Comparison of ENCODE assay signal across 9 cellular contexts in the genomic region with DNA sequence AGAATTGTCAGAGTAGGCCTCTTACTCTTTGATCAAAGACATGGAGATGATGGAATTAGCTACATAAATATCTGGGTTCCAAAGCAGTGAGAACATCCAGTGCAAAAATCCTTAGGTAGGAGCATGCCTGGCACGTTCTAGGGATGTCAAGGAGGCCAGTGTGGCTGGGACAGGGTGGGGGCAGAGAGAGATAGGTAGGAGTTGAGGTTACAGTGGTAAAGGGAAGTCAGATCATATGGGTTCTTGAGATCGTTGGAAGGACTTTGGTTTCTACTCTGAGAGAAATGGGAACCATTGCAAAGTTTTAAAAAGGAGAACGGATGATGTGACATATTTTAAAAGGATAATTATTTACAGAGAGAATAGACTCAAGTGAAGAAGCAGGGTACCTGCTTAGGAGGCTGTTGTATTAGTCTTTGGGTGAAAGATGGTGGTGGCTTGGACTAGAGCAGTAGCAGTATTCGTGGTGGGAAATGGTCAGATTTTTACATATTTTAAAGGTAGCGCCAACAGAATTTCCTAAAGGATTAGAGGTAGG. TPM values are rescaled to one million over a fixed set of nuclear protein-coding genes. Genes with fewer than 3 reads are reported as not detected.
A peak's percentile ranks its signal among the peaks of the same experiment; 100 is the strongest.
DNase-seq lines count a peak whose midpoint lies in the region; ATAC-seq, FAIRE-seq and TF ChIP-seq lines count a peak whose summit lies in the region.
"Had no signal": no experiment of that assay in that cellular context is flagged by ENCODE, and none has a peak within 500 bp of the region (broad histone marks: within the 10 kb centered on the region; RNA-seq: fewer than 3 reads in every experiment).

No MANE protein-coding gene starts in this region.

- CTCF ChIA-PET in HepG2 (lab: Yijun Ruan, JAX; ENCODE audit: low intra/inter-chr PET ratio, low total read pairs), result no interaction called here

- no peaks in the 10 kb centered on the region for H4K20me1 ChIP-seq in HepG2 (ENCODE audit: insufficient read depth, low read length)
- no peaks in the 10 kb centered on the region for H4K20me1 ChIP-seq in astrocyte (ENCODE audit: insufficient read depth, low read length)

- no peak for TF ChIP-seq CTCF in liver (IDR thresholded peaks at IDR 0.05; ENCODE audit: low read depth, low read length, missing input control)
- TF ChIP-seq CTCF in HepG2 (CRISPR knock-in tag; IDR thresholded peaks at IDR 0.05), result no peak
- TF ChIP-seq CTCF in astrocyte (IDR thresholded peaks at IDR 0.05; ENCODE audit: insufficient read depth, low read depth, low read length), result no peak

- DNase-seq in HepG2 (ENCODE audit: low spot score) (no peak), astrocyte (ENCODE audit: low read depth) (no peak), NCI-H1930 (lab: John Stamatoyannopoulos, UW) (no peak), 8988T (no peak), mucosa of gallbladder (ENCODE audit: low spot score) (no peak), C1 segment of cervical spinal cord (lab: John Stamatoyannopoulos, UW) (no peak)
- DNase-seq: DND-41 had no signal

- H3K36me3 ChIP-seq in liver (ENCODE audit: control insufficient read depth in 4 of 4, insufficient read depth in 3 of 4, low read depth in 1 of 4, low read length in 3 of 4) (no peaks in the 10 kb centered on the region), HepG2 (replicated peaks in 1 of 2; ENCODE audit: control insufficient read depth in 1 of 2, insufficient read depth in 2 of 2, low read length in 2 of 2) (no peaks in the 10 kb centered on the region), astrocyte (ENCODE audit: insufficient read depth, low read length) (no peaks in the 10 kb centered on the region)

- intact Hi-C loops in HepG2 (cut with micrococcal nuclease; ENCODE audit: unreplicated experiment), result no loop called here

- H3K27me3 Mint-ChIP-seq in astrocyte (ENCODE audit: low read depth, unreplicated experiment), result no peaks in the 10 kb centered on the region

- H3K9ac ChIP-seq in liver (ENCODE audit: low read depth in 1 of 2, low read length in 2 of 2) (no peak overlapping the region), HepG2 (ENCODE audit: insufficient read depth, low read depth, low read length) (no peak overlapping the region), astrocyte (ENCODE audit: low read length) (no peak overlapping the region)

- H3K4me2 ChIP-seq in HepG2 (ENCODE audit: low read depth, low read length), result no peak overlapping the region
- peak overlapping the region; percentile 39 for H3K4me2 ChIP-seq in astrocyte (ENCODE audit: low read length)

- H3K79me2 ChIP-seq in HepG2 (ENCODE audit: insufficient read depth, low read length), result no peaks in the 10 kb centered on the region
- no peaks in the 10 kb centered on the region for H3K79me2 ChIP-seq in astrocyte (ENCODE audit: insufficient read depth, low read length)

- H3K9me3 ChIP-seq in liver (ENCODE audit: control insufficient read depth in 4 of 4, low read length in 3 of 4) (no peaks in the 10 kb centered on the region), HepG2 (ENCODE audit: low read length) (no peaks in the 10 kb centered on the region), astrocyte (ENCODE audit: insufficient read depth, low read depth, low read length) (no peaks in the 10 kb centered on the region)

- in situ Hi-C loops in HepG2 (cut with HindIII; ENCODE audit: extremely low pct_ligation_motif_present, low pct_unique_long_range_greater_than_20kb), result no loop called here

- H2AFZ ChIP-seq in HepG2 (ENCODE audit: low read length), result no peak overlapping the region
- no peak overlapping the region for H2AFZ ChIP-seq in astrocyte (ENCODE audit: low read depth, low read length)

- no peak overlapping the region for H3K4me3 Mint-ChIP-seq in astrocyte (ENCODE audit: unreplicated experiment)

- H3K27me3 ChIP-seq in liver (ENCODE audit: control insufficient read depth in 4 of 4, insufficient read depth in 4 of 4, low read length in 3 of 4) (no peaks in the 10 kb centered on the region), HepG2 (ENCODE audit: control insufficient read depth in 1 of 2, insufficient read depth in 2 of 2, low read length in 2 of 2) (no peaks in the 10 kb centered on the region), astrocyte (ENCODE audit: insufficient read depth, low read length) (no peaks in the 10 kb centered on the region)

- no peaks in the 10 kb centered on the region for H3K9me3 Mint-ChIP-seq in astrocyte (ENCODE audit: unreplicated experiment)

- BruUV-seq in HepG2 (replicated peaks; lab: Mats Ljungman, UMichigan), result no TSS peak

- ATAC-seq in HepG2 (no peak), HG03354 (IDR thresholded peaks at IDR 0.05; ENCODE audit: poor library complexity, severe bottlenecking, unreplicated experiment) (peak; percentile 22)

- TF ChIP-seq RAD21 in liver (IDR thresholded peaks at IDR 0.05), result no peak
- TF ChIP-seq RAD21 in HepG2 (CRISPR knock-in tag; IDR thresholded peaks at IDR 0.05), result no peak

- POLR2A ChIA-PET in HepG2 (lab: Yijun Ruan, JAX), result no interaction called here

- H3K36me3 Mint-ChIP-seq in astrocyte (ENCODE audit: low read depth, unreplicated experiment), result no peaks in the 10 kb centered on the region

- no peak for TF ChIP-seq EP300 in HepG2 (IDR thresholded peaks at IDR 0.05; ENCODE audit: low read depth in 2 of 2, low read length in 2 of 2)
- TF ChIP-seq EP300 in HepG2 (CRISPR knock-in tag; IDR thresholded peaks at IDR 0.05; ENCODE audit: borderline replicate concordance), result no peak

- H3K4me3 ChIP-seq in liver (ENCODE audit: low read depth in 1 of 3, low read length in 3 of 3) (no peak overlapping the region), HepG2 (replicated peaks in 1 of 3; ENCODE audit: insufficient read depth in 1 of 3, low read depth in 2 of 3, low read length in 3 of 3) (no peak overlapping the region), astrocyte (ENCODE audit: insufficient read depth, low read depth, low read length) (no peak overlapping the region)

- FAIRE-seq in HepG2 (lab: Jason Lieb, UNC) (no peak), astrocyte (lab: Jason Lieb, UNC) (no peak)

- peaks cover 16% of the 10 kb centered on the region for H3K4me1 Mint-ChIP-seq in astrocyte (ENCODE audit: low read depth, unreplicated experiment)

- TF ChIP-seq POLR2A in HepG2 (IDR thresholded peaks at IDR 0.05; ENCODE audit: insufficient read depth in 1 of 2, low read depth in 2 of 2, low read length in 2 of 2), result no peak

- WGBS in liver, result 78% methylated on average over 5 of the region's 5 CpGs
- 36% methylated on average over 5 of the region's 5 CpGs for WGBS in HepG2 (ENCODE audit: low lambda C conversion rate)

- H3K27ac Mint-ChIP-seq in astrocyte (ENCODE audit: unreplicated experiment), result peak overlapping the region; percentile 84

- H3K27ac ChIP-seq in liver (ENCODE audit: low read depth in 1 of 2, low read length in 2 of 2) (peak overlapping the region; percentile 22 to 54), HepG2 (ENCODE audit: extremely low read length, insufficient read depth, low read length) (no peak overlapping the region), astrocyte (ENCODE audit: low read depth, low read length) (peak overlapping the region; percentile 61)

- H3K4me1 ChIP-seq in liver (ENCODE audit: control insufficient read depth in 4 of 4, insufficient read depth in 4 of 4, low read length in 3 of 4) (no peaks in the 10 kb centered on the region), HepG2 (ENCODE audit: insufficient read depth, low read length) (no peaks in the 10 kb centered on the region), astrocyte (ENCODE audit: insufficient read depth, low read length) (peaks cover 8% of the 10 kb centered on the region)

TF ChIP-seq in liver, 16 proteins besides CTCF, POLR2A, EP300 and RAD21 (continues in another document):
- TF ChIP-seq HNF4G (IDR thresholded peaks at IDR 0.05) (no peak), GABPA (IDR thresholded peaks at IDR 0.05 in 1 of 2, conservative IDR thresholded peaks at IDR 0.05 in 1 of 2) (no peak), YY1 (IDR thresholded peaks at IDR 0.05) (no peak)
- TF ChIP-seq, protein P1, sequence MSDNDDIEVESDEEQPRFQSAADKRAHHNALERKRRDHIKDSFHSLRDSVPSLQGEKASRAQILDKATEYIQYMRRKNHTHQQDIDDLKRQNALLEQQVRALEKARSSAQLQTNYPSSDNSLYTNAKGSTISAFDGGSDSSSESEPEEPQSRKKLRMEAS (IDR thresholded peaks at IDR 0.05), result no peak

TF ChIP-seq in HepG2, 621 proteins besides CTCF, POLR2A, EP300 and RAD21 (continues in another document):
- TF ChIP-seq HNRNPK (IDR thresholded peaks at IDR 0.05; ENCODE audit: low read depth, low read length, poor library complexity, severe bottlenecking) (no peak), RCOR2 (CRISPR knock-in tag; IDR thresholded peaks at IDR 0.05) (no peak), ZNF616 (CRISPR knock-in tag; IDR thresholded peaks at IDR 0.05; ENCODE audit: low read depth) (no peak), REXO4 (CRISPR knock-in tag; IDR thresholded peaks at IDR 0.05; ENCODE audit: borderline replicate concordance) (no peak), ZNF33A (CRISPR knock-in tag; IDR thresholded peaks at IDR 0.05; ENCODE audit: borderline replicate concordance) (no peak)

RNA-seq across cellular contexts. Expression of gene ATP2B1, which starts 47.5 kb away (rescaled TPM):
- total RNA-seq in liver (10 to 100 TPM; 26.0 to 41.1 TPM), HepG2 (2016; rRNA removed; fragmentation: Illumina TruSeq; extraction: Trizol) (46.5 and 60.2 TPM in 2 replicates), astrocyte (48.9 and 54.7 TPM in 2 replicates), mucosa of gallbladder (44.0 TPM)
- polyA plus RNA-seq in liver (10 to 100 TPM in 1 of 2 donors, 1 to 10 TPM in 1; 7.3 to 19.6 TPM), HepG2 (2011; rRNA removed) (12.1 and 12.6 TPM in 2 replicates)
- total RNA-seq in HepG2 (2016; cell fraction: cytosol; rRNA removed; fragmentation: Illumina TruSeq; extraction: Trizol; ENCODE audit: low read depth), result 8.5 and 11.5 TPM in 2 replicates
- 52.7 and 57.3 TPM in 2 replicates for total RNA-seq in HepG2 (2016; cell fraction: insoluble cytoplasmic fraction; rRNA removed; fragmentation: Illumina TruSeq; extraction: Trizol)
- 14.5 and 16.1 TPM in 2 replicates for total RNA-seq in HepG2 (2016; cell fraction: membrane; rRNA removed; fragmentation: Illumina TruSeq; extraction: Trizol)
- total RNA-seq in HepG2 (2016; cell fraction: nucleus; rRNA removed; fragmentation: Illumina TruSeq; extraction: Trizol), result 81.0 and 90.0 TPM in 2 replicates
- polyA plus RNA-seq in HepG2 (2011; cell fraction: cytosol; rRNA removed), result 3.3 and 7.0 TPM in 2 replicates
- polyA plus RNA-seq in HepG2 (2011; cell fraction: nucleus; rRNA removed), result 11.9 and 12.3 TPM in 2 replicates
- polyA plus RNA-seq in HepG2 (2012), result 30.7 and 30.9 TPM in 2 replicates
- 0.71 and 1.0 TPM in 2 replicates for polyA plus RNA-seq in HepG2 (2016; cell fraction: cytosol; fragmentation: Illumina TruSeq; extraction: Trizol; ENCODE audit: low read depth)
- polyA plus RNA-seq in HepG2 (2016; cell fraction: insoluble cytoplasmic fraction; fragmentation: Illumina TruSeq; extraction: Trizol; ENCODE audit: low read depth), result 25.8 and 28.7 TPM in 2 replicates
- polyA plus RNA-seq in HepG2 (2016; cell fraction: membrane; fragmentation: Illumina TruSeq; extraction: Trizol; ENCODE audit: low read depth), result 3.3 and 4.5 TPM in 2 replicates
- polyA plus RNA-seq in HepG2 (2016; cell fraction: nucleus; fragmentation: Illumina TruSeq; extraction: Trizol; ENCODE audit: insufficient read depth, low read depth), result 61.4 and 62.9 TPM in 2 replicates
- polyA minus RNA-seq in HepG2 (2011; rRNA and poly(A)+ RNA removed; ENCODE audit: low replicate concordance), result 8.3 and 27.4 TPM in 2 replicates
- 22.0 and 22.2 TPM in 2 replicates for polyA minus RNA-seq in HepG2 (2011; cell fraction: cytosol; rRNA and poly(A)+ RNA removed)
- polyA minus RNA-seq in HepG2 (2011; cell fraction: nucleus; rRNA and poly(A)+ RNA removed), result 95.1 and 96.8 TPM in 2 replicates
